8 cellular contexts compared by ENCODE assay signal in the genomic region with DNA sequence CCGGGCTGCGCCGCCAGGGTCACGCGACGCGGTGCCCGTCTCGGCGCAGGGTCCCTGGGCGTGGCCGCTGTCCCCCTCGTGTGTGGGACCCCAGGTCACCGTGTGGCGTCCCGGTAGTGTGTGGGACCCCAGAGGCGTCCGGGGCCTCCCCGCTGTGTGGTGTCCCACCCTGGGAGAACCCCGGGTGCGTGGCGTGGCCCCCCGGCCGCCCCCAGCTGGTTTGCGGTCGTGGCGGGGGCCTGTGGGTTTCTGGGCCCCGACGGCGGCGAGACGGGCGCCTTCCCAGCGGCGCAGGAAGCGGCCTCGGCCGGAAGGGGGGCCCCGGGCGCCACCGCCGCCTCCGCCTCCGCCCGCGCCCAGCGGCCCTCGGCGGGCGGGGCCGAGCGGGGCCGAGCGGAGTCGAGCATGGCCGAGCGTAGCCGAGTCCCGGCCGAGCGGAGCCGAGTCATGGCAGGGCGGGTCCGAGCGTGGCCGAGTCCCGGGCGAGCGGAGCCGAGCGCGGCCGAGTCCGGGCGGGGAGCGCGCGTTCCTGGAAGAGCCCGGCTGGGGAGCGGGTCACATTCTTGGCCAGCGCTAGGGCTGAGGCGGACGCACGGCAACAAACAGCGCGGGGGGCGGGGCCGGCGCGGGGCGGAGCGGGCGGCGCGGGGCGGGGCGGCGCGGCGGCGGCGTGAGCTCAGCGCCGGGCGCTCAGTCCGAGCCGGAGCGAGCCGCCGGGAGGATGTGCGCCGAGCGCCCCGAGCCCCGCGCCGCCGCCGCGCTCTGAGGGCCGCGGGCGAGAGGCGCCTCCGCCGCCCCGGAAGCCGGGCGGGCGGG. TPM values are rescaled to one million over a fixed set of nuclear protein-coding genes. Genes with fewer than 3 reads are reported as not detected.
DNase-seq lines count a peak whose midpoint lies in the region; ATAC-seq and TF ChIP-seq lines count a peak whose summit lies in the region.

No MANE protein-coding gene starts in this region.

- POLR2A ChIA-PET in activated B cell treated with CpG ODN at 0.5 μM for 24 hours (lab: Charles Lee): interaction anchor here (0.6 to 3.7 kb wide), 21 partner anchors 11 to 298 kb away, joined by 3 to 46 read pairs (median 5); a partner anchor contains a TSS

- TF ChIP-seq CTCF in AG09309 (IDR thresholded peaks at IDR 0.05; ENCODE audit: control insufficient read depth, insufficient read depth, low read depth, low read length, missing control alignments) (no peak), activated B cell treated with CpG ODN at 0.5 μM for 24 hours (IDR thresholded peaks at IDR 0.05) (no peak), cardiac fibroblast (IDR thresholded peaks at IDR 0.05; ENCODE audit: low read depth, low read length) (no peak)

- ATAC-seq in HG03159 (IDR thresholded peaks at IDR 0.05; ENCODE audit: unreplicated experiment): peak; percentile 87
- peak; percentile 93 for ATAC-seq in activated B cell treated with CpG ODN at 0.5 μM for 24 hours (ENCODE audit: low read depth)

- CTCF ChIA-PET in activated B cell treated with CpG ODN at 0.5 μM for 24 hours (lab: Charles Lee): interaction anchor here (1.0 to 1.2 kb wide), 3 partner anchors 33 to 154 kb away, joined by 3 to 5 read pairs (median 5); a partner anchor contains a TSS

- peak overlapping the region; percentile 76 for H3K4me3 Mint-ChIP-seq in activated B cell treated with CpG ODN at 0.5 μM for 24 hours

- DNase-seq in AG09309 (ENCODE audit: low read depth) (peak; percentile 84), NCI-H2227 (lab: John Stamatoyannopoulos, UW; ENCODE audit: unreplicated experiment) (peak; percentile 99), activated B cell treated with CpG ODN at 0.5 μM for 24 hours (peak; percentile 98), cardiac fibroblast (ENCODE audit: low read depth in 2 of 2) (peak; percentile 97 to 99), inferior parietal cortex (ENCODE audit: extremely low spot score) (peak; percentile 93), smooth muscle cell of the brain vasculature (ENCODE audit: low read depth, low spot score) (peak; percentile 93)

- H3K36me3 Mint-ChIP-seq in activated B cell treated with CpG ODN at 0.5 μM for 24 hours (ENCODE audit: low read depth): peaks cover 11% of the 10 kb centered on the region

- intact Hi-C loops in activated B cell treated with CpG ODN at 0.5 μM for 24 hours (cut with micrococcal nuclease): loop anchor here (1.0 to 2.0 kb wide), 4 partner anchors 15 to 88 kb away; no protein-coding TSS in a partner anchor

- H3K27ac Mint-ChIP-seq in activated B cell treated with CpG ODN at 0.5 μM for 24 hours: peak overlapping the region; percentile 56

- H3K4me3 ChIP-seq in AG09309 (ENCODE audit: control insufficient read depth, low read depth, low read length) (peak overlapping the region; percentile 68), cardiac fibroblast (replicated peaks in 1 of 2; ENCODE audit: low read depth in 2 of 2, low read length in 2 of 2) (peak overlapping the region; percentile 63 to 76)

- peaks cover 37% of the 10 kb centered on the region for H3K4me1 Mint-ChIP-seq in activated B cell treated with CpG ODN at 0.5 μM for 24 hours

- peak; percentile 84 for TF ChIP-seq POLR2A in GM18951 (IDR thresholded peaks at IDR 0.05; ENCODE audit: extremely low read depth, insufficient read depth, insufficient read length)

- in situ Hi-C loops in GM18951 (cut with MboI; ENCODE audit: low sequenced_read_pairs, unreplicated experiment): no loop called here

- H3K9me3 Mint-ChIP-seq in activated B cell treated with CpG ODN at 0.5 μM for 24 hours: no peaks in the 10 kb centered on the region

- no peaks in the 10 kb centered on the region for H3K27me3 Mint-ChIP-seq in activated B cell treated with CpG ODN at 0.5 μM for 24 hours

RNA-seq across cellular contexts. Expression of a gene that starts 0.6 kb away (rescaled TPM):
- 37.2 and 37.6 TPM in 2 replicates for total RNA-seq in activated B cell treated with CpG ODN at 0.5 μM for 24 hours

RNA-seq across cellular contexts. Expression of a gene that starts 33.0 kb away (rescaled TPM):
- 73.7 and 83.9 TPM in 2 replicates for total RNA-seq in activated B cell treated with CpG ODN at 0.5 μM for 24 hours

Comparison
In these comparisons a context has a peak if more than half of its experiments do, and no peak if none do; other contexts are left out.
1. Peak in every context shown above with its lines: DNase-seq, ATAC-seq and H3K4me3 ChIP-seq.